In genomic region chr2:127885780-127886592, GRCh38 we compare ENCODE assay signal across 8 cellular contexts. TPM values are rescaled to one million over a fixed set of nuclear protein-coding genes. Genes with fewer than 3 reads are reported as not detected.
A peak's percentile ranks its signal among the peaks of the same experiment; 100 is the strongest.
DNase-seq lines count a peak whose midpoint lies in the region; ATAC-seq and TF ChIP-seq lines count a peak whose summit lies in the region.
"Not testable (repeated sequence)": the region's sequence is repeated elsewhere in the genome, so short reads cannot be mapped to it uniquely, and the experiment has no call there.

Gene AMMECR1L (minus strand): TSS chr2:127885956. CDS start chr2:127874234, 11,722 bp downstream.

- ATAC-seq in GM19372 (IDR thresholded peaks at IDR 0.05; ENCODE audit: low read depth, unreplicated experiment), result peak; percentile 88
- peak; percentile 90 for ATAC-seq in HG03442 (IDR thresholded peaks at IDR 0.05; ENCODE audit: unreplicated experiment)

- WGBS in liver, result under 1% methylated on average over 76 of the region's 85 CpGs

- H3K27me3 ChIP-seq in BJ (ENCODE audit: control insufficient read depth, insufficient read depth, low read length); liver (ENCODE audit: control insufficient read depth in 4 of 4, insufficient read depth in 4 of 4, low read length in 3 of 4): not testable (repeated sequence)

- H3K9me3 ChIP-seq in liver (ENCODE audit: control insufficient read depth in 4 of 4, low read length in 3 of 4), result not testable (repeated sequence)

- H3K4me1 ChIP-seq in liver (ENCODE audit: control insufficient read depth in 4 of 4, insufficient read depth in 4 of 4, low read length in 3 of 4), result peaks cover 1 to 25% (median 24%) of the 10 kb centered on the region in 4 donors

- H3K9ac ChIP-seq in liver (ENCODE audit: low read depth in 1 of 2, low read length in 2 of 2), result peak within 1 kb of the TSS in 1 of 2 donors; percentile 58

- H3K27ac ChIP-seq in liver (ENCODE audit: low read depth in 1 of 2, low read length in 2 of 2), result peak within 1 kb of the TSS; percentile 59 to 87

- not testable (repeated sequence) for TF ChIP-seq RAD21 in liver (IDR thresholded peaks at IDR 0.05)

- TF ChIP-seq CTCF in BJ (IDR thresholded peaks at IDR 0.05; ENCODE audit: insufficient read depth, low read depth, low read length); liver (IDR thresholded peaks at IDR 0.05; ENCODE audit: low read depth, low read length, missing input control): not testable (repeated sequence)

- H3K4me3 ChIP-seq in BJ (ENCODE audit: low read depth, low read length) (peak within 1 kb of the TSS; percentile 65), liver (ENCODE audit: low read depth in 1 of 3, low read length in 3 of 3) (peak within 1 kb of the TSS; percentile 54 to 72 (median 59))

- CTCF ChIA-PET in BJ (lab: Yijun Ruan, JAX), result not testable (repeated sequence)

- not testable (repeated sequence) for H3K36me3 ChIP-seq in BJ (ENCODE audit: control insufficient read depth, insufficient read depth, low read length)
- H3K36me3 ChIP-seq in liver (ENCODE audit: control insufficient read depth in 4 of 4, insufficient read depth in 3 of 4, low read depth in 1 of 4, low read length in 3 of 4), result peaks cover 0 to 13% (median 7%) of the 10 kb centered on the region in 4 donors

- DNase-seq in BJ (ENCODE audit: low read depth), result peak; percentile 4
- DNase-seq in NOMO-1 treated with DMSO at 0.1 percent for 48 hours (lab: John Stamatoyannopoulos, UW; ENCODE audit: unreplicated experiment), result peak; percentile 50
- DNase-seq in activated CD8-positive, alpha-beta memory T cell treated with anti-CD3 and anti-CD28 coated beads for 24 hours, result peak; percentile 87
- DNase-seq in ecto neural progenitor cell (ENCODE audit: low spot score), result peak; percentile 79
- peak; percentile 67 to 75 for DNase-seq in stimulated activated CD4-positive, alpha-beta T cell treated with anti-CD3 and anti-CD28 coated beads, Interleukin-2, amount 100 ng/mL, for 24 hours

- POLR2A ChIA-PET in BJ (lab: Charles Lee), result not testable (repeated sequence)

TF ChIP-seq in liver, 16 proteins besides CTCF, POLR2A, EP300 and RAD21:
- peak in 1 of 2 donors; percentile 13 for TF ChIP-seq JUND (IDR thresholded peaks at IDR 0.05)

RNA-seq across cellular contexts. Expression of gene AMMECR1L, which starts in this region (rescaled TPM):
- polyA plus RNA-seq in BJ (2011; rRNA removed), result 15.1 TPM in 2 replicates
- polyA minus RNA-seq in BJ (2011; rRNA and poly(A)+ RNA removed), result 16.6 and 16.8 TPM in 2 replicates
- 1 to 10 TPM; 6.7 to 8.0 TPM for total RNA-seq in liver
- polyA plus RNA-seq in liver, result 1 to 10 TPM; 1.5 to 5.4 TPM

Comparison
In these comparisons a context has a peak if more than half of its experiments do, and no peak if none do; other contexts are left out.
1. Peak in every context shown above with its lines: DNase-seq, ATAC-seq, H3K4me3 ChIP-seq and H3K27ac ChIP-seq.
2. DNase-seq: peak in every context shown above with its lines; median percentile 87 in activated CD8-positive, alpha-beta memory T cell treated with anti-CD3 and anti-CD28 coated beads for 24 hours; 79 in ecto neural progenitor cell; 71 in stimulated activated CD4-positive, alpha-beta T cell treated with anti-CD3 and anti-CD28 coated beads, Interleukin-2, amount 100 ng/mL, for 24 hours; 50 in NOMO-1 treated with DMSO at 0.1 percent for 48 hours; 4 in BJ.